In the genomic region with DNA sequence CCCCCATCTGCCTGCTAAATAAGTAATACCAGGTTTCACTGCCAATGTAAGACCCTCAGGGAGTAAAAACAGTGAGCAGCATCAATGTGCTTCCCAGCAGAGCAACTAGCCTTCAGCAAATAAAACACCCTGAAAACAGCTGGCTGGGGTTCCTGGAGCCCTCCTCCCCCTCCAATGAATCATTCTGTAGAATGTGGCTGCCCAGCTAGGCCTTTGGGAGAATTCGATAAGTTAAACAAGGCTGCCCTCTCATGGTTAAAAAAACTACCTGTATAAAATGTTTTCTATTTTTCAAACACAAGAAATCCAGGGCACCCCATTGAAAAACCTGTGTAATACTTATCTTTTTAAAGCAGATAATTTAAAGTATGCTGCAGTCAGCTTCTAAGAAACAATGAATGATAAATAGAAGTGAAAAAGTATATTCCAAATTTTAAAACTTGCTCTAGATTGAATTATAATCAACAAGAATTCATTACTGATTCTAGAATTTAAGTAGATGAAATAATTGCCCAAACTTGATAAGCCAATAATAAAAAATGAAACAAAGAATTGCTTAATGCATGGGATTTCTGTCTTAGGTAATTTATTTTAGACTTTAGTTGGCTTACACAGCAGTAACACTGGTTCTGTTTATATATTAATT, we compare ENCODE assay signal across 9 cellular contexts. TPM values are rescaled to one million over a fixed set of nuclear protein-coding genes. Genes with fewer than 3 reads are reported as not detected.
DNase-seq lines count a peak whose midpoint lies in the region; ATAC-seq, FAIRE-seq and TF ChIP-seq lines count a peak whose summit lies in the region.
"Had no signal": no experiment of that assay in that cellular context is flagged by ENCODE, and none has a peak within 500 bp of the region (broad histone marks: within the 10 kb centered on the region; RNA-seq: fewer than 3 reads in every experiment).

No MANE protein-coding gene starts in this region.

- 0 out of 2 replicates have a peak overlapping the region, but pooled peaks have one; percentile 63 for H3K18ac ChIP-seq in H1 (ENCODE audit: extremely low read depth, low read length)

- FAIRE-seq in H1 (lab: Jason Lieb, UNC) = peak; percentile 77

- H2AFZ ChIP-seq in H1 (ENCODE audit: low read length) = no peak overlapping the region

- H3K27me3 Mint-ChIP-seq in nephron (ENCODE audit: low read depth) = no peaks in the 10 kb centered on the region

- no peak overlapping the region for H4K91ac ChIP-seq in H1 (replicated peaks; ENCODE audit: insufficient read length, low read length)

- no peak overlapping the region for H2BK120ac ChIP-seq in H1 (replicated peaks; ENCODE audit: low read depth, low read length)

- no peak overlapping the region for H2AK5ac ChIP-seq in H1 (ENCODE audit: low read depth, low read length)

- TF ChIP-seq POLR2A in H1 (IDR thresholded peaks at IDR 0.05; ENCODE audit: control extremely low read depth in 1 of 2, low read depth in 2 of 2, low read length in 2 of 2) = no peak

- no peaks in the 10 kb centered on the region for H3K9me3 Mint-ChIP-seq in nephron
- H3K9me3 Mint-ChIP-seq: T-helper 1 cell treated with Interleukin-12 subunit alpha and Interleukin-12 subunit beta and Interleukin-4 antibody, amounts not matched to agents 30 μg/mL and 1 μg/mL, for 36 hours had no signal

- 0 out of 4 replicates have a peak overlapping the region, but pooled peaks of 1 of the 2 experiments have one; percentile 23 for H3K4me2 ChIP-seq in H1 (ENCODE audit: insufficient read depth in 1 of 2, low read depth in 2 of 2, low read length in 2 of 2)

- H3K36me3 ChIP-seq in H1 (ENCODE audit: control insufficient read depth in 2 of 4, insufficient read depth in 4 of 4, low read length in 3 of 4) = no peaks in the 10 kb centered on the region

- POLR2A ChIA-PET in H1 (lab: Charles Lee; ENCODE audit: partially characterized antibody) = no interaction called here

- H2BK12ac ChIP-seq in H1 (ENCODE audit: low read depth, low read length) = no peak overlapping the region

- H3K27ac ChIP-seq in H1 (ENCODE audit: low read depth, low read length) = no peak overlapping the region

- no peaks in the 10 kb centered on the region for H3K9me3 ChIP-seq in H1 (ENCODE audit: insufficient read depth in 2 of 2, low read depth in 1 of 2, low read length in 1 of 2)

- in situ Hi-C loops in G401 (cut with HindIII; ENCODE audit: low sequenced_read_pairs) = no loop called here

- CTCF ChIA-PET in H1 (lab: Charles Lee; ENCODE audit: partially characterized antibody) = interaction anchor here (0.9 to 1.9 kb wide), 10 partner anchors 10 to 1260 kb away, joined by 3 to 7 read pairs (median 3); no protein-coding TSS in a partner anchor

- no peaks in the 10 kb centered on the region for H3K27me3 ChIP-seq in H1 (replicated peaks in 1 of 4; ENCODE audit: control insufficient read depth in 3 of 4, extremely low read depth in 1 of 4, insufficient read depth in 3 of 4, low read length in 3 of 4)

- H4K5ac ChIP-seq in H1 (ENCODE audit: insufficient read length, low read depth, low read length) = no peak overlapping the region

- H3K4me1 Mint-ChIP-seq in nephron = peaks cover 5% of the 10 kb centered on the region

- TF ChIP-seq CTCF in H1 (IDR thresholded peaks at IDR 0.05; ENCODE audit: control extremely low read depth in 1 of 3, insufficient read depth in 1 of 3, low read depth in 1 of 3, low read length in 3 of 3) (peak in 2 of 3 experiments; percentile 26 to 52; a peak in 3 of 4 replicates), nephron (IDR thresholded peaks at IDR 0.05; ENCODE audit: unreplicated experiment in 3 of 3) (peak; percentile 52 to 72 (median 57))

- peak overlapping the region; percentile 6 to 42 (median 27) for H3K27ac Mint-ChIP-seq in nephron
- H3K27ac Mint-ChIP-seq: T-helper 1 cell treated with Interleukin-12 subunit alpha and Interleukin-12 subunit beta and Interleukin-4 antibody, amounts not matched to agents 30 μg/mL and 1 μg/mL, for 36 hours had no signal

- TF ChIP-seq EP300 in H1 (IDR thresholded peaks at IDR 0.05; ENCODE audit: borderline replicate concordance in 1 of 2, low read depth in 2 of 2, low read length in 2 of 2) = 0 out of 3 replicates have a peak, but pooled peaks of 1 of the 2 experiments have one; percentile 22

- no peak overlapping the region for H2BK5ac ChIP-seq in H1 (ENCODE audit: low read depth, low read length)

- no peak overlapping the region for H2BK20ac ChIP-seq in H1 (ENCODE audit: low read length)

- 25% methylated on average over 1 of the region's 1 CpG; no CpG with 5 or more reads in 1 of the 2 experiments for WGBS in H1 (ENCODE audit: extremely low coverage in 1 of 2, insufficient coverage in 1 of 2, insufficient read length in 1 of 2, insufficient replicate concordance in 2 of 2, low coverage in 1 of 2, low lambda C conversion rate in 2 of 2, missing lambda C conversion rate in 1 of 2), 2 experiments

- no peak overlapping the region for H3K9ac ChIP-seq in H1 (replicated peaks in 1 of 4; ENCODE audit: extremely low read depth in 1 of 4, low read depth in 3 of 4, low read length in 3 of 4)

- TF ChIP-seq RAD21 in H1 (IDR thresholded peaks at IDR 0.05 in 1 of 2, conservative IDR thresholded peaks at IDR 0.05 in 1 of 2; ENCODE audit: low read depth in 2 of 2, low read length in 2 of 2) = peak; percentile 87 to 89

- H3K23ac ChIP-seq in H1 (ENCODE audit: insufficient read length) = no peak overlapping the region

- DNase-seq in G401 (ENCODE audit: low spot score) = peak; percentile 20
- peak; percentile 29 for DNase-seq in HuH-7.5 (ENCODE audit: low spot score)
- peak; percentile 10 for DNase-seq in NOMO-1 treated with dmso at 0.1 percent for 144 hours (lab: John Stamatoyannopoulos, UW; ENCODE audit: unreplicated experiment)
- peak in 1 of 2 experiments; percentile 52 for DNase-seq in H1 (ENCODE audit: low read depth in 1 of 2, low spot score in 2 of 2)

- no peaks in the 10 kb centered on the region for H3K36me3 Mint-ChIP-seq in nephron (ENCODE audit: low read depth)

- no peak overlapping the region for H3K4me3 ChIP-seq in H1 (ENCODE audit: extremely low read depth in 1 of 4, insufficient read depth in 2 of 4, low read depth in 3 of 4, low read length in 4 of 4)

- no peaks in the 10 kb centered on the region for H3K23me2 ChIP-seq in H1 (ENCODE audit: low read depth, low read length)

- H3K4me3 Mint-ChIP-seq in nephron = no peak overlapping the region
- H3K4me3 Mint-ChIP-seq: T-helper 1 cell treated with Interleukin-12 subunit alpha and Interleukin-12 subunit beta and Interleukin-4 antibody, amounts not matched to agents 30 μg/mL and 1 μg/mL, for 36 hours had no signal

- H4K20me1 ChIP-seq in H1 (replicated peaks in 1 of 2; ENCODE audit: control insufficient read depth in 1 of 2, insufficient read depth in 2 of 2, low read length in 2 of 2) = no peaks in the 10 kb centered on the region

- H3K4ac ChIP-seq in H1 (replicated peaks; ENCODE audit: insufficient read length, low read depth, low read length) = no peak overlapping the region

- H3K4me1 ChIP-seq in H1 (replicated peaks in 1 of 4; ENCODE audit: control insufficient read depth in 3 of 4, insufficient read depth in 4 of 4, low read length in 3 of 4) = peaks cover 0 to 5% (median 1%) of the 10 kb centered on the region in 4 experiments; a peak in 3 of 7 replicates

- no peak overlapping the region for H3K14ac ChIP-seq in H1 (ENCODE audit: insufficient read length)

- no peak overlapping the region for H4K8ac ChIP-seq in H1 (ENCODE audit: extremely low read depth, insufficient read depth, low read length)

- H3K79me2 ChIP-seq in H1 (ENCODE audit: control insufficient read depth in 1 of 2, insufficient read depth in 2 of 2, low read length in 2 of 2) = no peaks in the 10 kb centered on the region

- no peaks in the 10 kb centered on the region for H3K79me1 ChIP-seq in H1 (ENCODE audit: low read depth, low read length)

- no peak overlapping the region for H2BK15ac ChIP-seq in H1 (ENCODE audit: low read length)

- H3K56ac ChIP-seq in H1 (replicated peaks; ENCODE audit: insufficient read length, low read depth, low read length) = no peak overlapping the region

- ATAC-seq in HG03460 (IDR thresholded peaks at IDR 0.05; ENCODE audit: unreplicated experiment) (no peak), GM21381 (IDR thresholded peaks at IDR 0.05; ENCODE audit: unreplicated experiment) (no peak), GM21576 (IDR thresholded peaks at IDR 0.05; ENCODE audit: unreplicated experiment) (no peak)

TF ChIP-seq in H1, 55 proteins besides CTCF, POLR2A, EP300 and RAD21:
- TF ChIP-seq TCF12 (IDR thresholded peaks at IDR 0.05; ENCODE audit: low read depth, low read length) (peak; percentile 60; the same call in 1 of the 2 replicates), JUND (IDR thresholded peaks at IDR 0.05; ENCODE audit: low read length) (peak; percentile 81)
- TF ChIP-seq, protein P1, sequence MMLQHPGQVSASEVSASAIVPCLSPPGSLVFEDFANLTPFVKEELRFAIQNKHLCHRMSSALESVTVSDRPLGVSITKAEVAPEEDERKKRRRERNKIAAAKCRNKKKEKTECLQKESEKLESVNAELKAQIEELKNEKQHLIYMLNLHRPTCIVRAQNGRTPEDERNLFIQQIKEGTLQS (IDR thresholded peaks at IDR 0.05; ENCODE audit: insufficient read depth, low read depth, low read length) = no peak

RNA-seq across cellular contexts. Expression of gene TOM1L1, which starts 9.4 kb away (rescaled TPM):
- total RNA-seq in G401 (2014; rRNA removed; shearing (Covaris generic)) = 6.1 and 13.8 TPM in 2 replicates
- 57.1 and 60.8 TPM in 2 replicates for total RNA-seq in H1 (2021; fragmentation: NEBNext Ultra II Directional; extraction: Animal tissue kit (Norgen Biotek cat#: 25700))
- polyA plus RNA-seq in H1 (2011; rRNA removed) = 21.3 and 47.0 TPM in 2 replicates
- 50.1 TPM for polyA plus RNA-seq in H1 (2011; cell fraction: cytosol; rRNA removed)
- 37.8 TPM for polyA plus RNA-seq in H1 (2011; cell fraction: nucleus; rRNA removed)
- 53.3 to 79.2 TPM (median 64.4 TPM) in 4 replicates for polyA plus RNA-seq in H1 (2012, experiment 1 of 2)
- 12.0 TPM for polyA plus RNA-seq in H1 (2012, experiment 2 of 2)
- polyA plus RNA-seq in H1 (2013, experiment 1 of 2) = 42.1 TPM
- polyA plus RNA-seq in H1 (2013, experiment 2 of 2) = 37.6 TPM
- 59.8 and 114 TPM in 2 replicates for polyA minus RNA-seq in H1 (2011; rRNA and poly(A)+ RNA removed)
- 38.2 TPM for polyA minus RNA-seq in H1 (2011; cell fraction: cytosol; rRNA and poly(A)+ RNA removed)
- 102 TPM for polyA minus RNA-seq in H1 (2011; cell fraction: nucleus; rRNA and poly(A)+ RNA removed)
